In genomic region chr19:37929512-37929911, GRCh38 we compare ENCODE assay signal across 2 cellular contexts.
TF ChIP-seq lines count a peak whose summit lies in the region.

No MANE protein-coding gene starts in this region.

TF ChIP-seq in A549, 52 proteins besides CTCF, POLR2A, EP300 and RAD21:
- TF ChIP-seq GATA3 (IDR thresholded peaks at IDR 0.05; ENCODE audit: borderline replicate concordance) (no peak), FOXS1 (CRISPR knock-in tag; IDR thresholded peaks at IDR 0.05) (no peak), PHF8 (IDR thresholded peaks at IDR 0.05; ENCODE audit: borderline replicate concordance, low read depth) (no peak), FOSB (CRISPR knock-in tag; IDR thresholded peaks at IDR 0.05) (no peak), BHLHE40 (IDR thresholded peaks at IDR 0.05; ENCODE audit: low read depth, low read length) (no peak), ELK1 (IDR thresholded peaks at IDR 0.05; ENCODE audit: low read depth, low read length) (no peak), ATOH8 (CRISPR knock-in tag; IDR thresholded peaks at IDR 0.05; ENCODE audit: low read depth) (no peak), FOSL2 (IDR thresholded peaks at IDR 0.05) (no peak), FOSL2 (CRISPR knock-in tag; IDR thresholded peaks at IDR 0.05) (no peak), MAX (IDR thresholded peaks at IDR 0.05) (no peak), MAZ (IDR thresholded peaks at IDR 0.05; ENCODE audit: borderline replicate concordance, low read depth, low read length) (no peak), RFX5 (IDR thresholded peaks at IDR 0.05) (no peak), ZC3H11A (IDR thresholded peaks at IDR 0.05) (no peak)

TF ChIP-seq in GM23338, 12 proteins besides CTCF, POLR2A, EP300 and RAD21:
- TF ChIP-seq ZNF331 (CRISPR knock-in tag; IDR thresholded peaks at IDR 0.05; ENCODE audit: low read depth) = no peak
- TF ChIP-seq POLR2AphosphoS5 (IDR thresholded peaks at IDR 0.05; ENCODE audit: low read depth) = no peak
- TF ChIP-seq ZNF462 (CRISPR knock-in tag; IDR thresholded peaks at IDR 0.05) = no peak
- TF ChIP-seq REST (IDR thresholded peaks at IDR 0.05; ENCODE audit: unreplicated experiment) = no peak
- no peak for TF ChIP-seq ZNF114 (CRISPR knock-in tag; IDR thresholded peaks at IDR 0.05)
- no peak for TF ChIP-seq ETS1 (IDR thresholded peaks at IDR 0.05)
- no peak for TF ChIP-seq EZH2phosphoT487 (IDR thresholded peaks at IDR 0.05; ENCODE audit: unreplicated experiment)
- no peak for TF ChIP-seq JUNB (IDR thresholded peaks at IDR 0.05; ENCODE audit: unreplicated experiment)
- TF ChIP-seq EZH2 (IDR thresholded peaks at IDR 0.05; ENCODE audit: low read depth, unreplicated experiment) = no peak
- no peak for TF ChIP-seq NANOG (IDR thresholded peaks at IDR 0.05; ENCODE audit: borderline replicate concordance)
- TF ChIP-seq CREB1 (CRISPR knock-in tag; IDR thresholded peaks at IDR 0.05; ENCODE audit: low read depth) = no peak
- no peak for TF ChIP-seq STAT1 (IDR thresholded peaks at IDR 0.05; ENCODE audit: unreplicated experiment)
